14 cellular contexts compared by ENCODE assay signal in the genomic region with DNA sequence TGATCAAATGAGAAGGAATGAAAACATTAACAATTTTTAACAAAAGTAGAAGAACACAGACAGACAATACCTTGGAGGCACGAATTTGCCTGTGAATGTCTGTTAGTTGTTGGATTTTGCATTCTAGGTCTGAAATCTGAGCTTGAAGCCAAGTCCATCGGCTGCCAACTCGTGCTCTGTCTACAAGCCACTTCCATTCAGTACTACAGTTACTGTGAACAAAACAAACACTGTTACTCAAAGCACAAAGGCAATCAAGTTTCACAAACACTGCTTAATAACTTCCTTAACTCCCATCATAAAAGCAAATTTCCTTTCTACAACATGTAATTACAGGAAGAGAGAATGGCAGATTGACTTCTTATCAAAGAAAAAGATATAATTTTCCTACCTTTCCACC. TPM values are rescaled to one million over a fixed set of nuclear protein-coding genes. Genes with fewer than 3 reads are reported as not detected.
DNase-seq lines count a peak whose midpoint lies in the region; ATAC-seq, FAIRE-seq and TF ChIP-seq lines count a peak whose summit lies in the region.
"Had no signal": no experiment of that assay in that cellular context is flagged by ENCODE, and none has a peak within 500 bp of the region (broad histone marks: within the 10 kb centered on the region; RNA-seq: fewer than 3 reads in every experiment).

No MANE protein-coding gene starts in this region.

- H2AFZ ChIP-seq in endothelial cell of umbilical vein (ENCODE audit: low read depth, low read length) = no peak overlapping the region

- H3K27me3 Mint-ChIP-seq in neural crest cell (ENCODE audit: low read depth) (no peaks in the 10 kb centered on the region), Calu3 (ENCODE audit: unreplicated experiment) (no peaks in the 10 kb centered on the region)
- no peaks in the 10 kb centered on the region for H3K27me3 Mint-ChIP-seq in activated T-cell treated with anti-CD3 and anti-CD28 coated beads, Interleukin-2, amount 50 U/mL, for 4 hours (ENCODE audit: low read depth)

- DNase-seq in NCI-H1092 treated with DMSO at 0.1 percent for 48 hours (lab: John Stamatoyannopoulos, UW) (peak; percentile 7), NCI-H1092 (lab: John Stamatoyannopoulos, UW) (no peak), NCI-H2196 (lab: John Stamatoyannopoulos, UW; ENCODE audit: unreplicated experiment) (peak; percentile 45), endothelial cell of umbilical vein (ENCODE audit: low read depth, low spot score) (peak; percentile 21), neural crest cell (ENCODE audit: low read depth, low spot score) (no peak), Calu3 (no peak)
- DNase-seq in activated naive CD4-positive, alpha-beta T cell treated with anti-CD3 and anti-CD28 coated beads, Interleukin-2, amount 50 U/mL, for 72 hours (ENCODE audit: low spot score in 2 of 2) = no peak
- DNase-seq in activated T-cell treated with anti-CD3 and anti-CD28 coated beads, Interleukin-2, amount 50 U/mL, for 4 hours = no peak
- DNase-seq: hippocampal formation; NCI-H226; stimulated activated CD4-positive, alpha-beta T cell treated with anti-CD3 and anti-CD28 coated beads, Interleukin-15, amount 100 ng/mL, for 24 hours; trophoblast cell had no signal

- dilution Hi-C loops in endothelial cell of umbilical vein (cut with MboI; ENCODE audit: extremely low pct_ligation_motif_present, low sequenced_read_pairs) = no loop called here

- CTCF ChIA-PET in endothelial cell of umbilical vein (lab: Charles Lee) = interaction anchor here (1.3 kb wide), 1 partner anchor 56 kb away, joined by 4 read pairs; no protein-coding TSS in a partner anchor
- CTCF ChIA-PET in Calu3 (lab: Charles Lee) = no interaction called here

- no peaks in the 10 kb centered on the region for H3K4me1 ChIP-seq in endothelial cell of umbilical vein (ENCODE audit: control insufficient read depth, extremely low read depth, insufficient read depth, low read length)
- H3K4me1 ChIP-seq: A549 had no signal

- FAIRE-seq in endothelial cell of umbilical vein (lab: Jason Lieb, UNC) = no peak
- FAIRE-seq: A549 had no signal

- H3K36me3 Mint-ChIP-seq in neural crest cell (ENCODE audit: low read depth) (peaks cover 36% of the 10 kb centered on the region), Calu3 (ENCODE audit: insufficient read depth, unreplicated experiment) (peaks cover 7% of the 10 kb centered on the region)
- H3K36me3 Mint-ChIP-seq in activated naive CD4-positive, alpha-beta T cell treated with anti-CD3 and anti-CD28 coated beads, Interleukin-2, amount 50 U/mL, for 72 hours = peaks cover 23 to 24% of the 10 kb centered on the region in 2 donors
- peaks cover 30% of the 10 kb centered on the region for H3K36me3 Mint-ChIP-seq in activated T-cell treated with anti-CD3 and anti-CD28 coated beads, Interleukin-2, amount 50 U/mL, for 4 hours (ENCODE audit: insufficient read depth)

- no peaks in the 10 kb centered on the region for H3K79me2 ChIP-seq in endothelial cell of umbilical vein (ENCODE audit: control insufficient read depth, insufficient read depth, low read length)

- peaks cover 4% of the 10 kb centered on the region for H3K4me1 Mint-ChIP-seq in neural crest cell
- no peaks in the 10 kb centered on the region for H3K4me1 Mint-ChIP-seq in Calu3 (ENCODE audit: low read depth, unreplicated experiment)
- H3K4me1 Mint-ChIP-seq in activated T-cell treated with anti-CD3 and anti-CD28 coated beads, Interleukin-2, amount 50 U/mL, for 4 hours (ENCODE audit: low read depth) = peaks cover 5% of the 10 kb centered on the region

- no peak overlapping the region for H3K4me2 ChIP-seq in endothelial cell of umbilical vein (ENCODE audit: insufficient read depth, low read length)
- H3K4me2 ChIP-seq: A549 had no signal

- intact Hi-C loops in endothelial cell of umbilical vein (cut with micrococcal nuclease) = no loop called here
- intact Hi-C loops in Calu3 (cut with micrococcal nuclease; ENCODE audit: unreplicated experiment) = no loop called here

- H3K36me3 ChIP-seq in endothelial cell of umbilical vein (ENCODE audit: control insufficient read depth in 2 of 2, extremely low read depth in 1 of 2, insufficient read depth in 2 of 2, low read length in 2 of 2) = no peaks in the 10 kb centered on the region

- no peak for ATAC-seq in activated naive CD4-positive, alpha-beta T cell treated with anti-CD3 and anti-CD28 coated beads, Interleukin-2, amount 50 U/mL, for 72 hours
- no peak for ATAC-seq in activated T-cell treated with anti-CD3 and anti-CD28 coated beads, Interleukin-2, amount 50 U/mL, for 4 hours
- ATAC-seq: A549 had no signal

- H4K20me1 ChIP-seq in endothelial cell of umbilical vein (replicated peaks; ENCODE audit: control insufficient read depth, extremely low read depth, insufficient read depth, low read length) = no peaks in the 10 kb centered on the region

- POLR2A ChIA-PET in endothelial cell of umbilical vein (lab: Charles Lee) = no interaction called here

- no peaks in the 10 kb centered on the region for H3K9me1 ChIP-seq in endothelial cell of umbilical vein (replicated peaks; ENCODE audit: control insufficient read depth, extremely low read depth, insufficient read depth, low read length)

- no peak overlapping the region for H3K4me3 Mint-ChIP-seq in neural crest cell
- no peak overlapping the region for H3K4me3 Mint-ChIP-seq in Calu3 (ENCODE audit: low read depth, unreplicated experiment)
- H3K4me3 Mint-ChIP-seq in activated T-cell treated with anti-CD3 and anti-CD28 coated beads, Interleukin-2, amount 50 U/mL, for 4 hours = no peak overlapping the region

- H3K27ac ChIP-seq in endothelial cell of umbilical vein (ENCODE audit: insufficient read depth, low read depth, low read length) = no peak overlapping the region
- H3K27ac ChIP-seq: A549 had no signal

- no peaks in the 10 kb centered on the region for H3K9me3 ChIP-seq in endothelial cell of umbilical vein (replicated peaks; ENCODE audit: control insufficient read depth, insufficient read depth, low read length)
- H3K9me3 ChIP-seq: A549 had no signal

- peaks cover 5% of the 10 kb centered on the region for H3K9me3 Mint-ChIP-seq in neural crest cell
- no peaks in the 10 kb centered on the region for H3K9me3 Mint-ChIP-seq in Calu3 (ENCODE audit: low read depth, unreplicated experiment)
- H3K9me3 Mint-ChIP-seq in activated naive CD4-positive, alpha-beta T cell treated with anti-CD3 and anti-CD28 coated beads, Interleukin-2, amount 50 U/mL, for 72 hours = peaks cover 5 to 10% of the 10 kb centered on the region in 2 donors
- peaks cover 15% of the 10 kb centered on the region for H3K9me3 Mint-ChIP-seq in activated T-cell treated with anti-CD3 and anti-CD28 coated beads, Interleukin-2, amount 50 U/mL, for 4 hours

- no peak overlapping the region for H3K4me3 ChIP-seq in endothelial cell of umbilical vein (replicated peaks in 1 of 3; ENCODE audit: insufficient read depth in 1 of 3, low read depth in 1 of 3, low read length in 3 of 3)
- H3K4me3 ChIP-seq: A549 had no signal

- peak overlapping the region; percentile 7 for H3K27ac Mint-ChIP-seq in neural crest cell (ENCODE audit: unreplicated experiment)
- H3K27ac Mint-ChIP-seq in Calu3 (ENCODE audit: unreplicated experiment) = no peak overlapping the region
- H3K27ac Mint-ChIP-seq in activated naive CD4-positive, alpha-beta T cell treated with anti-CD3 and anti-CD28 coated beads, Interleukin-2, amount 50 U/mL, for 72 hours = no peak overlapping the region
- H3K27ac Mint-ChIP-seq: activated T-helper 2 cell treated with anti-CD3 and anti-CD28 coated beads, Interferon-gamma antibody, Interleukin-2, Interleukin-4, amounts not matched to agents 10 μg/mL and 5 μg/mL and 100 μg/mL, durations not matched to agents 14 hours and 24 hours and 36 hours had no signal

- TF ChIP-seq CTCF in endothelial cell of umbilical vein (IDR thresholded peaks at IDR 0.05; ENCODE audit: extremely low read depth in 1 of 2, insufficient read depth in 1 of 2, low read depth in 1 of 2, low read length in 2 of 2) = no peak
- no peak for TF ChIP-seq CTCF in neural crest cell (conservative IDR thresholded peaks at IDR 0.05)
- no peak for TF ChIP-seq CTCF in Calu3 (IDR thresholded peaks at IDR 0.05; ENCODE audit: unreplicated experiment)

- no TSS peak for BruUV-seq in endothelial cell of umbilical vein (replicated peaks; lab: Mats Ljungman, UMichigan)
- no TSS peak for BruUV-seq in Calu3 (replicated peaks; lab: Mats Ljungman, UMichigan)

- no peak for TF ChIP-seq POLR2A in endothelial cell of umbilical vein (IDR thresholded peaks at IDR 0.05; ENCODE audit: low read depth, low read length)

- no peaks in the 10 kb centered on the region for H3K27me3 ChIP-seq in endothelial cell of umbilical vein (ENCODE audit: control insufficient read depth in 2 of 2, insufficient read depth in 2 of 2, low read length in 2 of 2)

- no peak overlapping the region for H3K9ac ChIP-seq in endothelial cell of umbilical vein (replicated peaks; ENCODE audit: extremely low read depth, insufficient read depth, low read length)

TF ChIP-seq in endothelial cell of umbilical vein, 7 proteins besides CTCF, POLR2A, EP300 and RAD21 (continues in another document):
- TF ChIP-seq MYC (IDR thresholded peaks at IDR 0.05; ENCODE audit: low read depth, low read length) = no peak
- TF ChIP-seq, protein P1, sequence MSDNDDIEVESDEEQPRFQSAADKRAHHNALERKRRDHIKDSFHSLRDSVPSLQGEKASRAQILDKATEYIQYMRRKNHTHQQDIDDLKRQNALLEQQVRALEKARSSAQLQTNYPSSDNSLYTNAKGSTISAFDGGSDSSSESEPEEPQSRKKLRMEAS (IDR thresholded peaks at IDR 0.05; ENCODE audit: insufficient read depth, insufficient read length) = no peak
- no peak for TF ChIP-seq JUN (IDR thresholded peaks at IDR 0.05; ENCODE audit: borderline replicate concordance, insufficient read depth, insufficient read length, low read depth)
- no peak for TF ChIP-seq GATA2 (IDR thresholded peaks at IDR 0.05; ENCODE audit: insufficient read depth, insufficient read length, low read depth, low read length)
- no peak for TF ChIP-seq FOS (IDR thresholded peaks at IDR 0.05; ENCODE audit: borderline replicate concordance, insufficient read depth, low read length)
- TF ChIP-seq POLR2AphosphoS5 (IDR thresholded peaks at IDR 0.05; ENCODE audit: insufficient read depth, low read depth, low read length) = no peak

RNA-seq across cellular contexts. Expression of a gene that starts 42.2 kb away (rescaled TPM):
- total RNA-seq in endothelial cell of umbilical vein = 13.4 and 14.0 TPM in 2 replicates
- 2.7 and 4.3 TPM in 2 replicates for polyA plus RNA-seq in endothelial cell of umbilical vein
- 6.7 and 6.9 TPM in 2 replicates for polyA plus RNA-seq in endothelial cell of umbilical vein (2011; cell fraction: cytosol; rRNA removed)
- 17.3 and 20.3 TPM in 2 replicates for polyA plus RNA-seq in endothelial cell of umbilical vein (2011; cell fraction: nucleus; rRNA removed)
- polyA plus RNA-seq in endothelial cell of umbilical vein (2012) = 4.3 and 6.3 TPM in 2 replicates
- 15.5 and 15.8 TPM in 2 replicates for polyA minus RNA-seq in endothelial cell of umbilical vein
- polyA minus RNA-seq in endothelial cell of umbilical vein (2011; cell fraction: cytosol; rRNA and poly(A)+ RNA removed) = 9.1 TPM
- polyA minus RNA-seq in endothelial cell of umbilical vein (2011; cell fraction: nucleus; rRNA and poly(A)+ RNA removed) = 30.0 and 48.8 TPM in 2 replicates
- 18.3 and 19.2 TPM in 2 replicates for total RNA-seq in neural crest cell
- 45.9 and 54.0 TPM in 2 replicates for total RNA-seq in Calu3 (2022)
- 1 to 10 TPM; 8.1 to 9.6 TPM for total RNA-seq in activated naive CD4-positive, alpha-beta T cell treated with anti-CD3 and anti-CD28 coated beads, Interleukin-2, amount 50 U/mL, for 72 hours
- total RNA-seq in activated T-cell treated with anti-CD3 and anti-CD28 coated beads, Interleukin-2, amount 50 U/mL, for 4 hours = 1 to 10 TPM; 1.5 to 2.7 (median 2.3) TPM

Comparison
In these comparisons a context has a peak if more than half of its experiments do, and no peak if none do; other contexts are left out.
1. DNase-seq: peak in NCI-H1092 treated with DMSO at 0.1 percent for 48 hours (single experiment), NCI-H2196 (single experiment) and endothelial cell of umbilical vein (single experiment); none in NCI-H1092 (single experiment), neural crest cell (single experiment), Calu3 (single experiment), activated naive CD4-positive, alpha-beta T cell treated with anti-CD3 and anti-CD28 coated beads, Interleukin-2, amount 50 U/mL, for 72 hours (0 of 2) and activated T-cell treated with anti-CD3 and anti-CD28 coated beads, Interleukin-2, amount 50 U/mL, for 4 hours (single experiment).